ENCODE assay signal across 8 cellular contexts in genomic region chr7:66590302-66591057, GRCh38. TPM values are rescaled to one million over a fixed set of nuclear protein-coding genes. Genes with fewer than 3 reads are reported as not detected.
DNase-seq lines count a peak whose midpoint lies in the region; FAIRE-seq and TF ChIP-seq lines count a peak whose summit lies in the region.
"Not testable (repeated sequence)": the region's sequence is repeated elsewhere in the genome, so short reads cannot be mapped to it uniquely, and the experiment has no call there.

No MANE protein-coding gene starts in this region.

- DNase-seq in RCC 7860 (ENCODE audit: low spot score) (peak; percentile 55), stromal cell of bone marrow (ENCODE audit: low read depth) (peak; percentile 48)
- DNase-seq in activated T-helper 1 cell treated with anti-CD3 and anti-CD28 coated beads, Interleukin-12 subunit alpha, Interleukin-12 subunit beta, Interleukin-2, Interleukin-4 antibody, amounts not matched to agents 30 ng/mL and 10 ng/mL and 1 ng/mL, durations not matched to agents 14 hours and 24 hours and 36 hours (ENCODE audit: low spot score); colonic mucosa; left ventricle myocardium inferior: not testable (repeated sequence)

- peak overlapping the region; percentile 93 for H3K4me2 ChIP-seq in BLaER1

- H3K4me3 Mint-ChIP-seq in activated T-helper 1 cell treated with anti-CD3 and anti-CD28 coated beads, Interleukin-12 subunit alpha, Interleukin-12 subunit beta, Interleukin-2, Interleukin-4 antibody, amounts not matched to agents 30 ng/mL and 10 ng/mL and 1 ng/mL, durations not matched to agents 14 hours and 24 hours and 36 hours = peak overlapping the region; percentile 96
- peak overlapping the region; percentile 96 to 99 (median 99) for H3K4me3 Mint-ChIP-seq in nephron

- not testable (repeated sequence) for H3K27me3 Mint-ChIP-seq in activated T-helper 1 cell treated with anti-CD3 and anti-CD28 coated beads, Interleukin-12 subunit alpha, Interleukin-12 subunit beta, Interleukin-2, Interleukin-4 antibody, amounts not matched to agents 30 ng/mL and 10 ng/mL and 1 ng/mL, durations not matched to agents 14 hours and 24 hours and 36 hours (ENCODE audit: insufficient read depth); nephron (ENCODE audit: low read depth)

- FAIRE-seq in RCC 7860 (lab: Jason Lieb, UNC) = peak; percentile 56

- H3K9ac ChIP-seq in BLaER1 = peak overlapping the region; percentile 92; the same call in 1 of the 2 replicates
- H3K9ac ChIP-seq in colonic mucosa (ENCODE audit: low read depth in 2 of 2, low read length in 2 of 2) = not testable (repeated sequence)

- TF ChIP-seq CTCF in HEK293 (tag by site-specific recombination; IDR thresholded peaks at IDR 0.05); colonic mucosa (IDR thresholded peaks at IDR 0.05); left ventricle myocardium inferior (IDR thresholded peaks at IDR 0.05; ENCODE audit: borderline replicate concordance); nephron (IDR thresholded peaks at IDR 0.05; ENCODE audit: unreplicated experiment in 3 of 3): not testable (repeated sequence)

- H3K9me3 Mint-ChIP-seq in activated T-helper 1 cell treated with anti-CD3 and anti-CD28 coated beads, Interleukin-12 subunit alpha, Interleukin-12 subunit beta, Interleukin-2, Interleukin-4 antibody, amounts not matched to agents 30 ng/mL and 10 ng/mL and 1 ng/mL, durations not matched to agents 14 hours and 24 hours and 36 hours; nephron: not testable (repeated sequence)

- H3K36me3 Mint-ChIP-seq in activated T-helper 1 cell treated with anti-CD3 and anti-CD28 coated beads, Interleukin-12 subunit alpha, Interleukin-12 subunit beta, Interleukin-2, Interleukin-4 antibody, amounts not matched to agents 30 ng/mL and 10 ng/mL and 1 ng/mL, durations not matched to agents 14 hours and 24 hours and 36 hours (ENCODE audit: low read depth); nephron (ENCODE audit: low read depth): not testable (repeated sequence)

- not testable (repeated sequence) for H3K27me3 ChIP-seq in BLaER1; colonic mucosa; left ventricle myocardium inferior (ENCODE audit: low read depth)

- H3K9me3 ChIP-seq in BLaER1; HEK293 (ENCODE audit: control insufficient read depth, insufficient read depth, low read depth, low read length); colonic mucosa; left ventricle myocardium inferior (replicated peaks): not testable (repeated sequence)

- peaks cover 57% of the 10 kb centered on the region for H3K4me1 Mint-ChIP-seq in activated T-helper 1 cell treated with anti-CD3 and anti-CD28 coated beads, Interleukin-12 subunit alpha, Interleukin-12 subunit beta, Interleukin-2, Interleukin-4 antibody, amounts not matched to agents 30 ng/mL and 10 ng/mL and 1 ng/mL, durations not matched to agents 14 hours and 24 hours and 36 hours (ENCODE audit: low read depth)
- peaks cover 31% of the 10 kb centered on the region for H3K4me1 Mint-ChIP-seq in nephron

- H3K27ac ChIP-seq in BLaER1; HEK293 (ENCODE audit: extremely low read depth, low read depth, low read length); colonic mucosa: not testable (repeated sequence)
- H3K27ac ChIP-seq in left ventricle myocardium inferior (replicated peaks) = peak overlapping the region; percentile 93

- POLR2A ChIA-PET in HEK293 (lab: Yijun Ruan, JAX) = interaction anchor here (1.2 kb wide), 1 partner anchor 63 kb away, joined by 4 read pairs; no protein-coding TSS in a partner anchor

- H3K36me3 ChIP-seq in BLaER1 = peaks cover 21% of the 10 kb centered on the region
- H3K36me3 ChIP-seq in HEK293 (ENCODE audit: control insufficient read depth in 2 of 2, insufficient read depth in 1 of 2, low read length in 2 of 2); colonic mucosa; left ventricle myocardium inferior: not testable (repeated sequence)

- intact Hi-C loops in activated T-helper 1 cell treated with anti-CD3 and anti-CD28 coated beads, Interleukin-12 subunit alpha, Interleukin-12 subunit beta, Interleukin-2, Interleukin-4 antibody, amounts not matched to agents 30 ng/mL and 10 ng/mL and 1 ng/mL, durations not matched to agents 14 hours and 24 hours and 36 hours (cut with micrococcal nuclease) = loop anchor here (10.0 kb wide), 1 partner anchor 714 kb away; no protein-coding TSS in a partner anchor
- intact Hi-C loops in colonic mucosa (cut with DNase I) = loop anchor here (10.0 kb wide), 1 partner anchor 64 kb away; no protein-coding TSS in a partner anchor
- intact Hi-C loops in left ventricle myocardium inferior (cut with micrococcal nuclease) = not testable (repeated sequence)

- H3K4me3 ChIP-seq in BLaER1 (peak overlapping the region; percentile 92), HEK293 (ENCODE audit: low read depth, low read length) (peak overlapping the region; percentile 21), colonic mucosa (peak overlapping the region; percentile 93), left ventricle myocardium inferior (peak overlapping the region; percentile 83)

- H4K20me1 ChIP-seq in BLaER1 = peaks cover 65% of the 10 kb centered on the region

- H3K27ac Mint-ChIP-seq in activated T-helper 1 cell treated with anti-CD3 and anti-CD28 coated beads, Interleukin-12 subunit alpha, Interleukin-12 subunit beta, Interleukin-2, Interleukin-4 antibody, amounts not matched to agents 30 ng/mL and 10 ng/mL and 1 ng/mL, durations not matched to agents 14 hours and 24 hours and 36 hours = peak overlapping the region; percentile 70
- H3K27ac Mint-ChIP-seq in nephron = peak overlapping the region; percentile 95 to 99 (median 99)

- CTCF ChIA-PET in HEK293 (lab: Yijun Ruan, JAX) = interaction anchor here (0.6 kb wide), 1 partner anchor 198 kb away, joined by 3 read pairs; no protein-coding TSS in a partner anchor

- H3K4me1 ChIP-seq in BLaER1 = peaks cover 30% of the 10 kb centered on the region
- H3K4me1 ChIP-seq in HEK293 (ENCODE audit: control insufficient read depth, insufficient read depth, low read length); colonic mucosa: not testable (repeated sequence)
- peaks cover 62% of the 10 kb centered on the region for H3K4me1 ChIP-seq in left ventricle myocardium inferior

TF ChIP-seq in HEK293, 187 proteins besides CTCF, POLR2A, EP300 and RAD21:
- TF ChIP-seq ZBTB17 (tag by site-specific recombination; IDR thresholded peaks at IDR 0.05) (peak; percentile 67), ZNF121 (tag by site-specific recombination; IDR thresholded peaks at IDR 0.05) (peak; percentile 85)

RNA-seq across cellular contexts. Expression of gene KCTD7, which starts 38.2 kb away (rescaled TPM):
- total RNA-seq in activated T-helper 1 cell treated with anti-CD3 and anti-CD28 coated beads, Interleukin-12 subunit alpha, Interleukin-12 subunit beta, Interleukin-2, Interleukin-4 antibody, amounts not matched to agents 30 ng/mL and 10 ng/mL and 1 ng/mL, durations not matched to agents 14 hours and 24 hours and 36 hours = 11.0 and 13.8 TPM in 2 replicates
- total RNA-seq in colonic mucosa = 1 to 10 TPM; 4.1 to 6.1 TPM
- total RNA-seq in left ventricle myocardium inferior = 10.8 TPM

Comparison
In these comparisons a context has a peak if more than half of its experiments do, and no peak if none do; other contexts are left out.
1. H3K4me3 ChIP-seq: peak in every context shown above with its lines; median percentile 93 in colonic mucosa; 92 in BLaER1; 83 in left ventricle myocardium inferior; 21 in HEK293.